Comparison of ENCODE assay signal across 19 cellular contexts in genomic region chr5:44909009-44909408, GRCh38.
A peak's percentile ranks its signal among the peaks of the same experiment; 100 is the strongest.
DNase-seq lines count a peak whose midpoint lies in the region; ATAC-seq, FAIRE-seq and TF ChIP-seq lines count a peak whose summit lies in the region.
"Had no signal": no experiment of that assay in that cellular context is flagged by ENCODE, and none has a peak within 500 bp of the region (broad histone marks: within the 10 kb centered on the region; RNA-seq: fewer than 3 reads in every experiment).

No MANE protein-coding gene starts in this region.

- intact Hi-C loops in HCT116 (cut with micrococcal nuclease) (no loop called here), PC-9 (cut with micrococcal nuclease; ENCODE audit: unreplicated experiment) (no loop called here)
- intact Hi-C loops in activated CD4-positive, alpha-beta memory T cell treated with anti-CD3 and anti-CD28 coated beads for 36 hours (cut with micrococcal nuclease) = no loop called here

- ATAC-seq in HCT116 = no peak
- ATAC-seq in GM21576 (IDR thresholded peaks at IDR 0.05; ENCODE audit: unreplicated experiment) = no peak
- ATAC-seq: GM12878 had no signal

- no peaks in the 10 kb centered on the region for H3K27me3 Mint-ChIP-seq in activated CD4-positive, alpha-beta memory T cell treated with anti-CD3 and anti-CD28 coated beads for 36 hours
- H3K27me3 Mint-ChIP-seq: CD4-positive, alpha-beta memory T cell had no signal

- H3K27ac Mint-ChIP-seq in activated CD4-positive, alpha-beta memory T cell treated with anti-CD3 and anti-CD28 coated beads for 36 hours = no peak overlapping the region
- H3K27ac Mint-ChIP-seq: CD4-positive, alpha-beta memory T cell had no signal

- no peak for TF ChIP-seq CTCF in D721Med (IDR thresholded peaks at IDR 0.05; ENCODE audit: insufficient read depth, missing control alignments)
- TF ChIP-seq CTCF in HCT116 (IDR thresholded peaks at IDR 0.05 in 2 of 3, conservative IDR thresholded peaks at IDR 0.05 in 1 of 3; ENCODE audit: borderline replicate concordance in 1 of 3, insufficient read depth in 1 of 3, low read depth in 2 of 3, low read length in 2 of 3) = no peak
- TF ChIP-seq CTCF in PC-9 (conservative IDR thresholded peaks at IDR 0.05) = no peak

- CTCF ChIA-PET in HCT116 (lab: Charles Lee) (interaction anchor here (0.7 kb wide), 1 partner anchor 26 kb away, joined by 5 read pairs; no protein-coding TSS in a partner anchor), PC-9 (lab: Charles Lee) (no interaction called here)
- CTCF ChIA-PET in activated CD4-positive, alpha-beta memory T cell treated with anti-CD3 and anti-CD28 coated beads for 36 hours (lab: Charles Lee) = no interaction called here

- no peak for DNase-seq in D721Med (ENCODE audit: insufficient read length, low spot score)
- no peak for DNase-seq in HCT116 (ENCODE audit: low read depth, low spot score)
- DNase-seq in globus pallidus (ENCODE audit: low spot score) = peak; percentile 6
- DNase-seq in pons (ENCODE audit: low spot score) = peak; percentile 1
- DNase-seq in activated CD4-positive, alpha-beta memory T cell treated with anti-CD3 and anti-CD28 coated beads for 36 hours = no peak
- no peak for DNase-seq in PC-9
- DNase-seq: C1 segment of cervical spinal cord; Calu3; CD4-positive, alpha-beta memory T cell; COR-L47; DMS153; DMS79; EL; GDM1; GOT3 had no signal

- no peaks in the 10 kb centered on the region for H3K9me3 Mint-ChIP-seq in activated CD4-positive, alpha-beta memory T cell treated with anti-CD3 and anti-CD28 coated beads for 36 hours

- H3K4me2 ChIP-seq in HCT116 (ENCODE audit: low read length) (no peak overlapping the region), PC-9 (no peak overlapping the region)

- H3K36me3 Mint-ChIP-seq in activated CD4-positive, alpha-beta memory T cell treated with anti-CD3 and anti-CD28 coated beads for 36 hours = no peaks in the 10 kb centered on the region
- H3K36me3 Mint-ChIP-seq: CD4-positive, alpha-beta memory T cell had no signal

- no peaks in the 10 kb centered on the region for H3K4me1 ChIP-seq in HCT116 (ENCODE audit: control insufficient read depth in 1 of 2, insufficient read depth in 2 of 2, low read length in 2 of 2)
- no peaks in the 10 kb centered on the region for H3K4me1 ChIP-seq in PC-9 (replicated peaks; ENCODE audit: insufficient read depth)

- H3K36me3 ChIP-seq in HCT116 (ENCODE audit: control insufficient read depth in 1 of 2, insufficient read depth in 2 of 2, low read length in 2 of 2) (0 out of 4 replicates have a peak, but pooled peaks cover 0 to 2% of the 10 kb centered on the region in 2 experiments), PC-9 (ENCODE audit: low read depth) (no peaks in the 10 kb centered on the region)
- H3K36me3 ChIP-seq: HAP-1 had no signal

- no peak overlapping the region for H3K27ac ChIP-seq in HCT116 (ENCODE audit: low read depth, low read length)
- no peak overlapping the region for H3K27ac ChIP-seq in PC-9

- H3K79me2 ChIP-seq in HCT116 (ENCODE audit: insufficient read depth, low read length) (no peaks in the 10 kb centered on the region), PC-9 (ENCODE audit: low read depth) (no peaks in the 10 kb centered on the region)

- no peak for TF ChIP-seq POLR2A in HCT116 (IDR thresholded peaks at IDR 0.05; ENCODE audit: borderline replicate concordance, extremely low read depth, insufficient read depth, insufficient read length)

- POLR2A ChIA-PET in HCT116 (lab: Charles Lee) (no interaction called here), PC-9 (lab: Charles Lee; ENCODE audit: unreplicated experiment) (no interaction called here)
- POLR2A ChIA-PET in activated CD4-positive, alpha-beta memory T cell treated with anti-CD3 and anti-CD28 coated beads for 36 hours (lab: Charles Lee) = no interaction called here

- no peak overlapping the region for H3K4me3 Mint-ChIP-seq in activated CD4-positive, alpha-beta memory T cell treated with anti-CD3 and anti-CD28 coated beads for 36 hours
- H3K4me3 Mint-ChIP-seq: CD4-positive, alpha-beta memory T cell had no signal

- H3K27me3 ChIP-seq in HCT116 (ENCODE audit: insufficient read depth, low read length) (no peaks in the 10 kb centered on the region), PC-9 (ENCODE audit: insufficient read depth, low read depth) (no peaks in the 10 kb centered on the region)

- peak overlapping the region; percentile 67 for H2AFZ ChIP-seq in HCT116 (ENCODE audit: low read depth, low read length, poor library complexity, severe bottlenecking)
- no peak overlapping the region for H2AFZ ChIP-seq in PC-9

- TF ChIP-seq RAD21 in HCT116 (IDR thresholded peaks at IDR 0.05; ENCODE audit: low read depth) = no peak

- RAD21 ChIA-PET in HCT116 (lab: Charles Lee; ENCODE audit: low non-redundant PET in 1 of 2, low total read pairs in 2 of 2, uncharacterized antibody in 2 of 2, unreplicated experiment in 2 of 2) = no interaction called here

- H3K9me3 ChIP-seq in HCT116 (ENCODE audit: control insufficient read depth in 1 of 2, insufficient read depth in 1 of 2, low read depth in 1 of 2, low read length in 2 of 2) = no peaks in the 10 kb centered on the region
- no peaks in the 10 kb centered on the region for H3K9me3 ChIP-seq in PC-9 (ENCODE audit: insufficient read depth, low read depth)
- H3K9me3 ChIP-seq: HAP-1 had no signal

- peak; percentile 6 for FAIRE-seq in D721Med (lab: Jason Lieb, UNC)
- FAIRE-seq: GM12878, GM19239 had no signal

- H3K4me3 ChIP-seq in HCT116 (replicated peaks in 1 of 2; ENCODE audit: low read depth in 1 of 2, low read length in 2 of 2) (no peak overlapping the region), PC-9 (no peak overlapping the region)
- H3K4me3 ChIP-seq: GM12878, HAP-1 had no signal

- H3K9me2 ChIP-seq in HCT116 (ENCODE audit: insufficient read depth) (no peaks in the 10 kb centered on the region), PC-9 (ENCODE audit: insufficient read depth) (no peaks in the 10 kb centered on the region)

- H3F3A ChIP-seq in PC-9 (ENCODE audit: insufficient read depth, low read depth) = no peaks in the 10 kb centered on the region

- H4K20me1 ChIP-seq in HCT116 (ENCODE audit: insufficient read depth) (no peaks in the 10 kb centered on the region), PC-9 (ENCODE audit: insufficient read depth) (no peaks in the 10 kb centered on the region)

- no TSS peak for BruUV-seq in HCT116 (replicated peaks; lab: Mats Ljungman, UMichigan)
- no TSS peak for BruUV-seq in PC-9 (replicated peaks; lab: Mats Ljungman, UMichigan)

- H3K9ac ChIP-seq in HCT116 (ENCODE audit: low read length) = no peak overlapping the region

- no peaks in the 10 kb centered on the region for H3K4me1 Mint-ChIP-seq in activated CD4-positive, alpha-beta memory T cell treated with anti-CD3 and anti-CD28 coated beads for 36 hours (ENCODE audit: low read depth)
- H3K4me1 Mint-ChIP-seq: CD4-positive, alpha-beta memory T cell had no signal

TF ChIP-seq in HCT116, 20 proteins besides CTCF, POLR2A, EP300 and RAD21:
- TF ChIP-seq REST (IDR thresholded peaks at IDR 0.05; ENCODE audit: low read depth) (no peak), ZFX (IDR thresholded peaks at IDR 0.05) (no peak), EZH2 (IDR thresholded peaks at IDR 0.05) (no peak), SP1 (IDR thresholded peaks at IDR 0.05; ENCODE audit: low read depth) (no peak), EGR1 (IDR thresholded peaks at IDR 0.05; ENCODE audit: low read depth) (no peak), JUND (IDR thresholded peaks at IDR 0.05) (no peak), EZH2phosphoT487 (IDR thresholded peaks at IDR 0.05; ENCODE audit: borderline replicate concordance) (no peak), YY1 (IDR thresholded peaks at IDR 0.05; ENCODE audit: extremely low read depth, insufficient replicate concordance, low read depth, low read length) (no peak), ATF3 (IDR thresholded peaks at IDR 0.05) (no peak), SRF (IDR thresholded peaks at IDR 0.05; ENCODE audit: low read depth) (no peak), FOSL1 (IDR thresholded peaks at IDR 0.05; ENCODE audit: low read depth) (no peak), ZNF274 (IDR thresholded peaks at IDR 0.05; ENCODE audit: low read depth, low read length) (no peak), POLR2AphosphoS5 (IDR thresholded peaks at IDR 0.05; ENCODE audit: low read depth, low read length) (no peak), CEBPB (IDR thresholded peaks at IDR 0.05; ENCODE audit: low read depth) (no peak), TCF7L2 (IDR thresholded peaks at IDR 0.05; ENCODE audit: borderline replicate concordance, extremely low read depth, insufficient read depth, insufficient read length) (no peak)

Comparison
In these comparisons a context has a peak if more than half of its experiments do, and no peak if none do; other contexts are left out.
1. DNase-seq: peak in globus pallidus (single experiment) and pons (single experiment); none in D721Med (single experiment), HCT116 (single experiment), activated CD4-positive, alpha-beta memory T cell treated with anti-CD3 and anti-CD28 coated beads for 36 hours (single experiment) and PC-9 (0 of 2).